ENCODE assay signal across 8 cellular contexts in the genomic region with DNA sequence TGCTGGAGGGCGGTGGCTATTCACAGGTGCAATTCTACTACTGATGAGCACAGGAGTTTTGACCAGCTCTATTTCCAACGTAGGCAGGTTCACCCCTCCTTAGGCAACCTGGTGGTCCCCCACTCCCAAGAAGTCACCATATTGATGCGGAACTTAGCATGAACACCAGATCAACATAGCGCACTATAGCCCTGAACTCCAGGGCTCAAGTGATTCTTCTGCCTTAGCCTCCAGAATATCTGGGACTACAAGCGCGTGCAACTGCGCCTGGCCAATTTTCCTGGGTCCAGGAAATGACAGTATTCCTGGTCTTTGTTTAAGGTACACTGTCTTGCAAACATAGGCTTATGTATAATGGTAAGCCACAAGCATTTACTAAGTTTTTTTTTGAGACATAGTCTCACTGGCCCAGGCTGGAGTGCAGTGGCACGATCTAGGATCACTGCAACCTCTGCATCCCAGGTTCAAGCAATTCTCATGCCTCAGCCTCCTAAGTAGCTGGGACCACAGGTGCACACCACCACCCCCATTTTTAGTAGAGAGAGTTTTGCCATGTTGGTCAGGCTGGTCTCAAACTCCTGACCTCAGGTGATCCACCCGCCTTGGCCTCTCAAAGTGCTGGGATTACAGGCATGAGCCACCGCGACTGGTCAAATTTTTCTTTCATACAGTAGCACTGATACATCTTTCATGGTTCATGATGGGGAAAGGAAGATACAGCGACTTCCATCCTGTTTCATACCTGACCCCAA. TPM values are rescaled to one million over a fixed set of nuclear protein-coding genes. Genes with fewer than 3 reads are reported as not detected.
DNase-seq lines count a peak whose midpoint lies in the region; ATAC-seq and TF ChIP-seq lines count a peak whose summit lies in the region.

No MANE protein-coding gene starts in this region.

- H3K4me3 ChIP-seq in GM08714 (ENCODE audit: low read length) (peak overlapping the region; percentile 20; the same call in 1 of the 2 replicates), fibroblast of the aortic adventitia (ENCODE audit: low read depth, low read length) (peak overlapping the region; percentile 47), sigmoid colon (peak overlapping the region; percentile 30 to 43 (median 38))

- peaks cover 0 to 100% (median 97%) of the 10 kb centered on the region in 4 donors for H3K4me1 ChIP-seq in sigmoid colon

- CTCF ChIA-PET in WTC11 (lab: Charles Lee), result interaction anchor here (0.6 to 2.2 kb wide), 5 partner anchors 12 to 429 kb away, joined by 3 to 13 read pairs (median 4); a partner anchor contains a TSS

- peak overlapping the region; percentile 95 to 99 (median 98) for H3K27ac ChIP-seq in sigmoid colon

- WGBS in sigmoid colon, 2 donors, result 79 to 88% methylated on average over 12 of the region's 12 CpGs

- TF ChIP-seq POLR2A in sigmoid colon (IDR thresholded peaks at IDR 0.05), result no peak

- DNase-seq in WTC11 (ENCODE audit: low spot score) (no peak), fibroblast of the aortic adventitia (ENCODE audit: low read depth) (no peak), sigmoid colon (peak; percentile 63), SKM-1 (lab: John Stamatoyannopoulos, UW; ENCODE audit: unreplicated experiment) (no peak), DMS79 treated with DMSO at 0.1 percent for 48 hours (lab: John Stamatoyannopoulos, UW) (no peak), NCI-H128 (lab: John Stamatoyannopoulos, UW; ENCODE audit: unreplicated experiment) (no peak)

- no peaks in the 10 kb centered on the region for H3K9me3 Mint-ChIP-seq in WTC11

- POLR2A ChIA-PET in WTC11 (lab: Charles Lee), result interaction anchor here (0.5 to 6.4 kb wide), 6 partner anchors 10 to 203 kb away, joined by 3 to 188 read pairs (median 12); a partner anchor contains a TSS

- ATAC-seq in WTC11 (no peak), GM18870 (IDR thresholded peaks at IDR 0.05; ENCODE audit: unreplicated experiment) (no peak)

- no peak for TF ChIP-seq EP300 in sigmoid colon (IDR thresholded peaks at IDR 0.05)

- H3K36me3 Mint-ChIP-seq in WTC11, result peaks cover 11% of the 10 kb centered on the region

- H3K36me3 ChIP-seq in sigmoid colon, result peaks cover 0 to 8% (median under 1%) of the 10 kb centered on the region in 4 donors

- peaks cover 78% of the 10 kb centered on the region for H3K4me1 Mint-ChIP-seq in WTC11

- H3K4me3 Mint-ChIP-seq in WTC11, result peak overlapping the region; percentile 57

- H3K27me3 ChIP-seq in sigmoid colon, result no peaks in the 10 kb centered on the region

- intact Hi-C loops in sigmoid colon (cut with DNase I), result loop anchor here (10.0 kb wide), 2 partner anchors 128 to 358 kb away; a partner anchor contains a TSS

- peak overlapping the region; percentile 100 for H3K27ac Mint-ChIP-seq in WTC11

- TF ChIP-seq CTCF in WTC11 (IDR thresholded peaks at IDR 0.05) (no peak), fibroblast of the aortic adventitia (IDR thresholded peaks at IDR 0.05; ENCODE audit: insufficient read depth, low read length) (no peak), sigmoid colon (IDR thresholded peaks at IDR 0.05) (no peak)

- no peaks in the 10 kb centered on the region for H3K9me3 ChIP-seq in sigmoid colon

- no peaks in the 10 kb centered on the region for H3K27me3 Mint-ChIP-seq in WTC11 (ENCODE audit: low read depth)

TF ChIP-seq in WTC11, 78 proteins besides CTCF, POLR2A, EP300 and RAD21:
- TF ChIP-seq, protein P1, sequence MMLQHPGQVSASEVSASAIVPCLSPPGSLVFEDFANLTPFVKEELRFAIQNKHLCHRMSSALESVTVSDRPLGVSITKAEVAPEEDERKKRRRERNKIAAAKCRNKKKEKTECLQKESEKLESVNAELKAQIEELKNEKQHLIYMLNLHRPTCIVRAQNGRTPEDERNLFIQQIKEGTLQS (CRISPR knock-in tag; conservative IDR thresholded peaks at IDR 0.05), result no peak
- TF ChIP-seq NR3C1 (CRISPR knock-in tag; conservative IDR thresholded peaks at IDR 0.05; ENCODE audit: low read depth) (no peak), ZNF121 (CRISPR knock-in tag; IDR thresholded peaks at IDR 0.05) (peak; percentile 83)
TF ChIP-seq in WTC11: peak in this region for 1.

RNA-seq across cellular contexts. Expression of a gene that starts 12.6 kb away (rescaled TPM):
- total RNA-seq in WTC11 (2021) (191 to 212 TPM (median 204 TPM) in 3 replicates), fibroblast of the aortic adventitia (ENCODE audit: low replicate concordance) (130 and 212 TPM in 2 replicates), sigmoid colon (100 to 1,000 TPM; 159 to 352 (median 212) TPM)
- 100 to 1,000 TPM; 119 to 194 (median 153) TPM for polyA plus RNA-seq in sigmoid colon

RNA-seq across cellular contexts. Expression of a gene that starts 17.6 kb away (rescaled TPM):
- total RNA-seq in WTC11 (2021) (6.6 to 14.7 TPM (median 14.1 TPM) in 3 replicates), fibroblast of the aortic adventitia (ENCODE audit: low replicate concordance) (11.9 and 13.0 TPM in 2 replicates), sigmoid colon (10 to 100 TPM; 14.6 to 36.0 (median 24.3) TPM)
- 10 to 100 TPM in 1 of 3 donors, 1 to 10 TPM in 2; 2.1 to 14.0 (median 4.8) TPM for polyA plus RNA-seq in sigmoid colon

RNA-seq across cellular contexts. Expression of a gene that starts 51.2 kb away (rescaled TPM):
- 0.71 to 1.2 TPM (median 1.0 TPM) in 3 replicates for total RNA-seq in WTC11 (2021)
- total RNA-seq in fibroblast of the aortic adventitia (ENCODE audit: low replicate concordance), result not detected in 2 replicates
- total RNA-seq in sigmoid colon, result not detected
- under 1 TPM in 1 of 3 donors, not detected in 2; 0.35 TPM for polyA plus RNA-seq in sigmoid colon

RNA-seq across cellular contexts. Expression of a gene that starts 58.9 kb away (rescaled TPM):
- total RNA-seq in WTC11 (2021) (0.69 to 1.6 TPM (median 0.76 TPM) in 3 replicates), fibroblast of the aortic adventitia (ENCODE audit: low replicate concordance) (8.0 and 45.2 TPM in 2 replicates), sigmoid colon (10 to 100 TPM in 3 of 4 donors, 1 to 10 TPM in 1; 9.2 to 23.8 (median 13.8) TPM)
- 1 to 10 TPM; 2.1 to 8.7 (median 3.0) TPM for polyA plus RNA-seq in sigmoid colon
